Comparison of ENCODE assay signal across 8 cellular contexts in genomic region chr1:93177991-93178390, GRCh38. TPM values are rescaled to one million over a fixed set of nuclear protein-coding genes. Genes with fewer than 3 reads are reported as not detected.
DNase-seq lines count a peak whose midpoint lies in the region; ATAC-seq, FAIRE-seq and TF ChIP-seq lines count a peak whose summit lies in the region.

No MANE protein-coding gene starts in this region.

- H3K4me1 ChIP-seq in endocrine pancreas (ENCODE audit: control insufficient read depth, insufficient read depth, low read length) (peaks cover 8% of the 10 kb centered on the region), ovary (ENCODE audit: insufficient read depth) (peaks cover 5% of the 10 kb centered on the region)

- H3K36me3 ChIP-seq in endocrine pancreas (ENCODE audit: control insufficient read depth, insufficient read depth, low read length) (no peaks in the 10 kb centered on the region), ovary (no peaks in the 10 kb centered on the region)

- no peak for FAIRE-seq in GM12892 (lab: Jason Lieb, UNC)

- 14 to 21% (median 19%) methylated on average over 4 of the region's 4 CpGs for WGBS in ovary, 3 donors

- H3K27me3 ChIP-seq in endocrine pancreas (ENCODE audit: control insufficient read depth, insufficient read depth, low read length) = no peaks in the 10 kb centered on the region
- H3K27me3 ChIP-seq in ovary = no peaks in the 10 kb centered on the region

- H3K27ac ChIP-seq in ovary = peak overlapping the region in 1 of 2 donors; percentile 100

- no peak for TF ChIP-seq EP300 in ovary (IDR thresholded peaks at IDR 0.05)

- no peak for ATAC-seq in HG02938 (IDR thresholded peaks at IDR 0.05; ENCODE audit: unreplicated experiment)
- no peak for ATAC-seq in GM19463 (IDR thresholded peaks at IDR 0.05; ENCODE audit: unreplicated experiment)
- no peak for ATAC-seq in HG03159 (IDR thresholded peaks at IDR 0.05; ENCODE audit: unreplicated experiment)

- TF ChIP-seq POLR2A in ovary (IDR thresholded peaks at IDR 0.05) = no peak
- no peak for TF ChIP-seq POLR2A in GM12892 (IDR thresholded peaks at IDR 0.05; ENCODE audit: low read depth, low read length)

- H3K9ac ChIP-seq in endocrine pancreas (ENCODE audit: control insufficient read depth, insufficient read depth, low read length) = no peak overlapping the region

- intact Hi-C loops in ovary (cut with DNase I) = no loop called here

- DNase-seq in DMS114 treated with DMSO at 0.1 percent for 48 hours (lab: John Stamatoyannopoulos, UW; ENCODE audit: unreplicated experiment) = peak; percentile 20
- DNase-seq in NCI-H82 treated with DMSO at 0.1 percent for 48 hours (lab: John Stamatoyannopoulos, UW; ENCODE audit: unreplicated experiment) = peak; percentile 27
- DNase-seq in ovary = no peak
- no peak for DNase-seq in GM12892 (ENCODE audit: insufficient read length)

- H3K4me3 ChIP-seq in endocrine pancreas (ENCODE audit: control insufficient read depth, insufficient read depth, low read length) (peak overlapping the region; percentile 96), ovary (peak overlapping the region; percentile 91)

- H3K9me3 ChIP-seq in endocrine pancreas (ENCODE audit: control insufficient read depth, low read length) = no peaks in the 10 kb centered on the region
- H3K9me3 ChIP-seq in ovary = no peaks in the 10 kb centered on the region

- TF ChIP-seq CTCF in ovary (IDR thresholded peaks at IDR 0.05) = no peak

RNA-seq across cellular contexts. Expression of gene TMED5, which starts 2.2 kb away (rescaled TPM):
- total RNA-seq in ovary = 10 to 100 TPM; 27.7 to 51.0 (median 37.1) TPM
- 10 to 100 TPM; 15.2 to 37.4 TPM for polyA plus RNA-seq in ovary
- polyA plus RNA-seq in GM12892 (2012; ENCODE audit: missing spikeins) = 31.6 TPM

RNA-seq across cellular contexts. Expression of gene CCDC18, which starts 2.5 kb away (rescaled TPM):
- 1 to 10 TPM; 1.5 to 4.5 (median 3.7) TPM for total RNA-seq in ovary
- 1 to 10 TPM; 1.7 to 1.9 TPM for polyA plus RNA-seq in ovary
- 18.7 TPM for polyA plus RNA-seq in GM12892 (2012; ENCODE audit: missing spikeins)

Comparison
In these comparisons a context has a peak if more than half of its experiments do, and no peak if none do; other contexts are left out.
1. DNase-seq: peak in DMS114 treated with DMSO at 0.1 percent for 48 hours (single experiment) and NCI-H82 treated with DMSO at 0.1 percent for 48 hours (single experiment); none in ovary (0 of 5) and GM12892 (single experiment).